In genomic region chr10:30042820-30043219, GRCh38 we compare ENCODE assay signal across 15 cellular contexts. TPM values are rescaled to one million over a fixed set of nuclear protein-coding genes. Genes with fewer than 3 reads are reported as not detected.
"Had no signal": no experiment of that assay in that cellular context is flagged by ENCODE, and none has a peak within 500 bp of the region (broad histone marks: within the 10 kb centered on the region; RNA-seq: fewer than 3 reads in every experiment).

No MANE protein-coding gene starts in this region.

- H3K4me3 ChIP-seq: body of pancreas, skin epidermis had no signal

- DNase-seq: activated CD4-positive, alpha-beta T cell treated with anti-CD3 and anti-CD28 coated beads, Interleukin-2, amount 10 ng/mL, durations not matched to agents 24 days and 14 days; activated CD8-positive, alpha-beta T cell treated with anti-CD3 and anti-CD28 coated beads for 36 hours; activated naive CD4-positive, alpha-beta T cell; activated naive CD8-positive, alpha-beta T cell treated with anti-CD3 and anti-CD28 coated beads for 36 hours; activated T-cell treated with anti-CD3 and anti-CD28 coated beads, Interleukin-2, amount 50 U/mL, for 1 hour; amygdala; body of pancreas; caudate nucleus; effector memory CD8-positive, alpha-beta T cell; foreskin melanocyte; midbrain; nucleus accumbens; posterior cingulate gyrus had no signal

- H3K27me3 ChIP-seq: body of pancreas had no signal

- ATAC-seq: activated CD8-positive, alpha-beta T cell treated with anti-CD3 and anti-CD28 coated beads for 36 hours; activated T-helper 17 cell treated with anti-CD3 and anti-CD28 coated beads, Interleukin-2, amount 50 U/mL, for 72 hours; body of pancreas; effector memory CD8-positive, alpha-beta T cell had no signal

- H3K9me3 ChIP-seq: body of pancreas had no signal

RNA-seq across cellular contexts. Expression of gene JCAD, which starts 16.6 kb away (rescaled TPM):
- total RNA-seq: activated CD8-positive, alpha-beta T cell treated with anti-CD3 and anti-CD28 coated beads for 36 hours had no signal
